Comparison of ENCODE assay signal across 19 cellular contexts in the genomic region with DNA sequence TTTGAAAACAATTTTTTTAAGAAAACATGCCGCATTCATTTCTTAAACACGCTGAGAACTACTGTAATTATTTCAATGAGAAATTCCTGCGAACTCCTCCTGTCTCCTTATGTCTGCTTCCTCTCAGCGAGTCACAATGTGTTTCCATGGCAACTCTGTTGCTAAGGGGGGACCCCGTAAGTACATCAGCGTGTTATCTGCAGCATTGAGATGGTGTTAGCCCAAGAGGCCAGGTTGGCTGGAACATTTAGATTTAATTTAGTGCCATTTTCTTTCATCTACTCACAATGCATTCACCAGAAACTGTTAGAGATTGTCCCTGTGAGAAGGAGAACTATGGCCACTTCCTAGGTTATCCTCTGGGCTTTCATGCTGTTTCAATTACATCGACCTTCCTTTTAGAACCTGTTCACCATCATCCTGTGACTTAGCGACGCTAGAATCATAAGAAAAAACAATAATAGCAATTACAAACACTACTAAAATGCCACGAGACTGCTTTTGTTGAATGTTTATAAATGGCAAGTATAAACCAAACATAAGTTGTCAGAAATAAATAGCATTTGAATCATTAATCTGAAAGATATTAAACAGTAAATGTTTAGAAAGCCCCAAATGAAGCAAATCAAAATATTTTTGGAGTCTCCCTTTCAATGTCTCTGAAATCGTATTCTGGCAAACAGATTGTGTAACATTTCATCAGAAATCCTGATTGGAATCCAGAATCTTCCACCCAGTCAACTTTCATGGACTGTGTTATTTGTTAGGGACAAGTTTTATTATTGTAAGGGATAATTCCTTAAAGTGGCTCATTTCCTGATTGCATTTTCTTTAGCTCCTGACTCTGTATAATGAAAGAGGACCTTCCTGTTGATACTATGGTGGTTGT. TPM values are rescaled to one million over a fixed set of nuclear protein-coding genes. Genes with fewer than 3 reads are reported as not detected.
DNase-seq lines count a peak whose midpoint lies in the region; ATAC-seq, FAIRE-seq and TF ChIP-seq lines count a peak whose summit lies in the region.
"Had no signal": no experiment of that assay in that cellular context is flagged by ENCODE, and none has a peak within 500 bp of the region (broad histone marks: within the 10 kb centered on the region; RNA-seq: fewer than 3 reads in every experiment).

No MANE protein-coding gene starts in this region.

- peak; percentile 68 for DNase-seq in Ammon's horn (ENCODE audit: low spot score)
- DNase-seq in NCI-H2227 (lab: John Stamatoyannopoulos, UW; ENCODE audit: unreplicated experiment) = peak; percentile 80
- peak; percentile 37 for DNase-seq in middle frontal gyrus (ENCODE audit: extremely low spot score, low spot score)
- DNase-seq in Caco-2 = no peak
- DNase-seq in tibial artery = no peak
- DNase-seq: activated effector memory CD4-positive, alpha-beta T cell treated with Interleukin-2 at 50 U/mL for 16 hours; amniotic stem cell; effector memory CD4-positive, alpha-beta T cell; EL; foreskin keratinocyte; KG1; left cardiac atrium; occipital lobe; right lobe of liver; stimulated activated naive CD4-positive, alpha-beta T cell; T1000 had no signal

- CTCF ChIA-PET in Caco-2 (lab: Charles Lee) = no interaction called here

- no peaks in the 10 kb centered on the region for H3K27me3 ChIP-seq in Caco-2 (replicated peaks; ENCODE audit: control insufficient read depth, insufficient read depth, low read length)
- no peaks in the 10 kb centered on the region for H3K27me3 ChIP-seq in tibial artery
- H3K27me3 ChIP-seq: foreskin keratinocyte, right lobe of liver had no signal

- H3K4me1 ChIP-seq in Caco-2 = no peaks in the 10 kb centered on the region
- peaks cover 0 to 5% (median 0%) of the 10 kb centered on the region in 4 donors for H3K4me1 ChIP-seq in tibial artery
- H3K4me1 ChIP-seq: foreskin keratinocyte, right lobe of liver had no signal

- ATAC-seq in GM19452 (IDR thresholded peaks at IDR 0.05; ENCODE audit: unreplicated experiment) (no peak), HG03097 (IDR thresholded peaks at IDR 0.05; ENCODE audit: low FRiP score, unreplicated experiment) (no peak)
- ATAC-seq: foreskin keratinocyte, left cardiac atrium had no signal

- no peaks in the 10 kb centered on the region for H3K36me3 ChIP-seq in Caco-2 (ENCODE audit: control insufficient read depth, insufficient read depth, low read length)
- no peaks in the 10 kb centered on the region for H3K36me3 ChIP-seq in tibial artery
- H3K36me3 ChIP-seq: right lobe of liver had no signal

- intact Hi-C loops in Caco-2 (cut with micrococcal nuclease; ENCODE audit: unreplicated experiment) = no loop called here
- intact Hi-C loops in tibial artery (cut with DNase I; ENCODE audit: low total_unique reads) = no loop called here

- FAIRE-seq in endometrium (lab: Jason Lieb, UNC) = peak; percentile 96

- H3K27ac Mint-ChIP-seq in Caco-2 (ENCODE audit: unreplicated experiment) = no peak overlapping the region

- no peak overlapping the region for H3K4me3 ChIP-seq in Caco-2 (ENCODE audit: low read depth, low read length)
- H3K4me3 ChIP-seq in tibial artery = no peak overlapping the region
- H3K4me3 ChIP-seq: right lobe of liver had no signal

- no peak overlapping the region for H3K27ac ChIP-seq in tibial artery
- H3K27ac ChIP-seq: foreskin keratinocyte, right lobe of liver had no signal

- H3K9me3 Mint-ChIP-seq in Caco-2 (ENCODE audit: unreplicated experiment) = no peaks in the 10 kb centered on the region

- TF ChIP-seq CTCF in Caco-2 (IDR thresholded peaks at IDR 0.05; ENCODE audit: insufficient read depth in 1 of 2, low read depth in 1 of 2, low read length in 1 of 2, severe bottlenecking in 1 of 2, unreplicated experiment in 1 of 2) (no peak), tibial artery (IDR thresholded peaks at IDR 0.05) (no peak)

- H3K4me3 Mint-ChIP-seq in Caco-2 (ENCODE audit: unreplicated experiment) = no peak overlapping the region

- no peaks in the 10 kb centered on the region for H3K9me3 ChIP-seq in Caco-2
- H3K9me3 ChIP-seq in tibial artery = no peaks in the 10 kb centered on the region
- H3K9me3 ChIP-seq: right lobe of liver had no signal

- H3K4me1 Mint-ChIP-seq in Caco-2 (ENCODE audit: low read depth, unreplicated experiment) = no peaks in the 10 kb centered on the region

- no TSS peak for BruUV-seq in Caco-2 (replicated peaks; lab: Mats Ljungman, UMichigan)

- H3K27me3 Mint-ChIP-seq in Caco-2 (ENCODE audit: insufficient read depth, unreplicated experiment) = peaks cover 4% of the 10 kb centered on the region

- no peaks in the 10 kb centered on the region for H3K36me3 Mint-ChIP-seq in Caco-2 (ENCODE audit: insufficient read depth, unreplicated experiment)

- POLR2A ChIA-PET in Caco-2 (lab: Charles Lee) = no interaction called here

RNA-seq across cellular contexts. Expression of gene SHC3, which starts 39.7 kb away (rescaled TPM):
- 0.19 and 0.20 TPM in 2 replicates for total RNA-seq in Caco-2 (2022)

Comparison
In these comparisons a context has a peak if more than half of its experiments do, and no peak if none do; other contexts are left out.
1. DNase-seq: peak in Ammon's horn (single experiment), NCI-H2227 (single experiment) and middle frontal gyrus (single experiment); none in Caco-2 (0 of 2) and tibial artery (0 of 2).